ENCODE assay signal across 13 cellular contexts in the genomic region with DNA sequence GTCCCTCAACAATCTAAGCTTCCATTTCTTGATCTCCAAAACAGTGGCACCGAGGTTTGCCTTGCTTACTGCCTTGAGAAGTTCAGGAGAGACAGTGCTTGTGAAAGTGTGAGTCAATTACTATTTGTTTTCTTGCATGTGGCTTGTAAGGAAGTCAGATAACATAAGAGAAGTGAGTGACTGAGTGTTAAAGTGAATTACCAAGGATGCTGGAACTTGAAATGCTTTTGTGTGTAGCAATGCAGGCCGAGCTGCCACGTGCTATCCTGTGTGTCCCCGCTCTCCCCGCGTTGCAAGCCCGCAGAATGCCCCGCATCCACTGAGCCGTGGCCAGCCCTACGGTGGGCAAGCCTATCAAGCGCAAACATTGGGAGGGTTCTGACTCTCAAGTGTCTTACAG.
DNase-seq lines count a peak whose midpoint lies in the region; ATAC-seq and TF ChIP-seq lines count a peak whose summit lies in the region.
"Had no signal": no experiment of that assay in that cellular context is flagged by ENCODE, and none has a peak within 500 bp of the region (broad histone marks: within the 10 kb centered on the region; RNA-seq: fewer than 3 reads in every experiment).

No MANE protein-coding gene starts in this region.

- H3K27ac ChIP-seq in BLaER1 = peak overlapping the region; percentile 16; the same call in 1 of the 2 replicates
- H3K27ac ChIP-seq: neutrophil had no signal

- peak overlapping the region; percentile 59 for H3K27ac Mint-ChIP-seq in activated CD8-positive, alpha-beta T cell treated with anti-CD3 and anti-CD28 coated beads for 36 hours
- no peak overlapping the region for H3K27ac Mint-ChIP-seq in MCF 10A (ENCODE audit: low read depth, unreplicated experiment)

- H3K36me3 Mint-ChIP-seq in activated CD8-positive, alpha-beta T cell treated with anti-CD3 and anti-CD28 coated beads for 36 hours (ENCODE audit: low read depth) = no peaks in the 10 kb centered on the region
- H3K36me3 Mint-ChIP-seq in MCF 10A (ENCODE audit: insufficient read depth, unreplicated experiment) = no peaks in the 10 kb centered on the region

- no peaks in the 10 kb centered on the region for H3K27me3 Mint-ChIP-seq in activated CD8-positive, alpha-beta T cell treated with anti-CD3 and anti-CD28 coated beads for 36 hours
- no peaks in the 10 kb centered on the region for H3K27me3 Mint-ChIP-seq in MCF 10A (ENCODE audit: insufficient read depth, unreplicated experiment)

- ATAC-seq in activated CD8-positive, alpha-beta T cell treated with anti-CD3 and anti-CD28 coated beads for 36 hours = no peak
- no peak for ATAC-seq in Right ventricle myocardium inferior
- ATAC-seq: foreskin keratinocyte, left colon had no signal

- H3K4me3 Mint-ChIP-seq in activated CD8-positive, alpha-beta T cell treated with anti-CD3 and anti-CD28 coated beads for 36 hours = no peak overlapping the region
- H3K4me3 Mint-ChIP-seq in MCF 10A (ENCODE audit: unreplicated experiment) = no peak overlapping the region

- no peaks in the 10 kb centered on the region for H3K36me3 ChIP-seq in BLaER1
- H3K36me3 ChIP-seq: neutrophil had no signal

- peaks cover 78% of the 10 kb centered on the region for H3K4me1 Mint-ChIP-seq in activated CD8-positive, alpha-beta T cell treated with anti-CD3 and anti-CD28 coated beads for 36 hours (ENCODE audit: low read depth)
- peaks cover 24% of the 10 kb centered on the region for H3K4me1 Mint-ChIP-seq in MCF 10A (ENCODE audit: insufficient read depth, unreplicated experiment)

- H3K4me3 ChIP-seq in BLaER1 = no peak overlapping the region

- POLR2A ChIA-PET in activated CD8-positive, alpha-beta T cell treated with anti-CD3 and anti-CD28 coated beads for 36 hours (lab: Charles Lee) = interaction anchor here (0.6 to 1.6 kb wide), 7 partner anchors 12 to 1125 kb away, joined by 3 to 11 read pairs (median 3); no protein-coding TSS in a partner anchor
- POLR2A ChIA-PET in MCF 10A (lab: Yijun Ruan, JAX) = interaction anchor here (0.7 to 4.9 kb wide), 3 partner anchors 11 to 83 kb away, joined by 3 to 19 read pairs (median 6); no protein-coding TSS in a partner anchor

- H3K27me3 ChIP-seq in BLaER1 = no peaks in the 10 kb centered on the region
- H3K27me3 ChIP-seq: foreskin keratinocyte had no signal

- DNase-seq in ELR (ENCODE audit: low read depth) (peak; percentile 55), kidney tubule cell (ENCODE audit: low spot score) (peak; percentile 57), NCI-H82 treated with DMSO at 0.1 percent for 48 hours (lab: John Stamatoyannopoulos, UW; ENCODE audit: unreplicated experiment) (no peak), Right ventricle myocardium inferior (ENCODE audit: missing footprints) (no peak), CD1c-positive myeloid dendritic cell (ENCODE audit: extremely low spot score) (no peak), MCF 10A (ENCODE audit: unreplicated experiment) (no peak)
- DNase-seq in activated CD8-positive, alpha-beta T cell treated with anti-CD3 and anti-CD28 coated beads for 36 hours = no peak
- DNase-seq: DMS153; foreskin keratinocyte; left colon; stimulated activated naive CD4-positive, alpha-beta T cell had no signal

- no peaks in the 10 kb centered on the region for H4K20me1 ChIP-seq in BLaER1

- H3K9ac ChIP-seq in BLaER1 = no peak overlapping the region

- intact Hi-C loops in activated CD8-positive, alpha-beta T cell treated with anti-CD3 and anti-CD28 coated beads for 36 hours (cut with micrococcal nuclease) = loop anchor here (1.0 kb wide), 1 partner anchor 41 kb away; no protein-coding TSS in a partner anchor
- intact Hi-C loops in Right ventricle myocardium inferior (cut with DNase I) (loop anchor here (10.0 kb wide), 2 partner anchors 101 to 1519 kb away; no protein-coding TSS in a partner anchor), MCF 10A (cut with micrococcal nuclease) (no loop called here)

- H3K9me3 Mint-ChIP-seq in activated CD8-positive, alpha-beta T cell treated with anti-CD3 and anti-CD28 coated beads for 36 hours = peaks cover 3% of the 10 kb centered on the region
- H3K9me3 Mint-ChIP-seq in MCF 10A (ENCODE audit: unreplicated experiment) = no peaks in the 10 kb centered on the region

- no peaks in the 10 kb centered on the region for H3K9me3 ChIP-seq in BLaER1
- H3K9me3 ChIP-seq: neutrophil had no signal

- BruUV-seq in MCF 10A (replicated peaks; lab: Mats Ljungman, UMichigan) = no TSS peak

- CTCF ChIA-PET in activated CD8-positive, alpha-beta T cell treated with anti-CD3 and anti-CD28 coated beads for 36 hours (lab: Charles Lee) = interaction anchor here (0.8 to 2.7 kb wide), 18 partner anchors 9 to 216 kb away, joined by 3 to 19 read pairs (median 4); no protein-coding TSS in a partner anchor
- CTCF ChIA-PET in MCF 10A (lab: Yijun Ruan, JAX) = interaction anchor here (0.7 to 1.8 kb wide), 7 partner anchors 11 to 42 kb away, joined by 3 to 9 read pairs (median 4); no protein-coding TSS in a partner anchor

- H3K4me1 ChIP-seq in BLaER1 = peaks cover 67% of the 10 kb centered on the region

- TF ChIP-seq CTCF in activated CD8-positive, alpha-beta T cell treated with anti-CD3 and anti-CD28 coated beads for 36 hours (IDR thresholded peaks at IDR 0.05) = no peak
- no peak for TF ChIP-seq CTCF in MCF 10A (IDR thresholded peaks at IDR 0.05; ENCODE audit: unreplicated experiment)

- H3K4me2 ChIP-seq in BLaER1 = peak overlapping the region; percentile 67

Comparison
In these comparisons a context has a peak if more than half of its experiments do, and no peak if none do; other contexts are left out.
1. DNase-seq: peak in ELR (single experiment) and kidney tubule cell (single experiment); none in activated CD8-positive, alpha-beta T cell treated with anti-CD3 and anti-CD28 coated beads for 36 hours (single experiment), NCI-H82 treated with DMSO at 0.1 percent for 48 hours (single experiment), Right ventricle myocardium inferior (single experiment), CD1c-positive myeloid dendritic cell (single experiment) and MCF 10A (single experiment).